In the genomic region with DNA sequence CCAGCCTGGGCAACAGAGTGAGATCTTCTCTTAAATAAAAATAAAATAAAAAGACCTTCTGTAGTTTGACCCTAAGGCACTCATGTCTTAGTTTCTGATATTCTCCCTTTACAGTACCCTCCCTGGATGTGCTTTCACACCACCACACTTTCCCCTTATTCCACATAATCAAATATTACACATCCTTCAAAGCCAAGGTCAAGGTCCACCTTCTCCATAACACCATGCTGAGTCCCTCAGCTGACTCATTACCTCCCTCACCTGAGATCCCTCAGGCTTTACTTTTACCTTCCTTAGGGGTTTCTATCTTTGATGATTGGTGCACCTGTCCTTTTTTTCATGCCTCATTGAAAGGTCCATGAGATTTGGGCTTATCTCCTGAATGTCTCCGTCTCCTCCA, we compare ENCODE assay signal across 10 cellular contexts.
"Had no signal": no experiment of that assay in that cellular context is flagged by ENCODE, and none has a peak within 500 bp of the region (broad histone marks: within the 10 kb centered on the region; RNA-seq: fewer than 3 reads in every experiment).

No MANE protein-coding gene starts in this region.

- H3K4me3 Mint-ChIP-seq: natural killer cell, neural crest cell had no signal

- H3K36me3 ChIP-seq: esophagus muscularis mucosa, right atrium auricular region, sigmoid colon, tibial artery, upper lobe of right lung, vagina had no signal

- H3K27me3 ChIP-seq: esophagus muscularis mucosa, right atrium auricular region, sigmoid colon, tibial artery, upper lobe of right lung, vagina had no signal

- H3K27ac Mint-ChIP-seq: natural killer cell had no signal

- H3K27ac ChIP-seq: esophagus muscularis mucosa, right atrium auricular region, sigmoid colon, skin epidermis, tibial artery, upper lobe of right lung, vagina had no signal

- H3K9me3 ChIP-seq: esophagus muscularis mucosa, right atrium auricular region, sigmoid colon, tibial artery, upper lobe of right lung, vagina had no signal

- H3K4me1 ChIP-seq: esophagus muscularis mucosa, right atrium auricular region, sigmoid colon, tibial artery, upper lobe of right lung, vagina had no signal

- H3K4me1 Mint-ChIP-seq: natural killer cell, neural crest cell had no signal

- DNase-seq: kidney, natural killer cell, upper lobe of right lung had no signal

- H3K36me3 Mint-ChIP-seq: natural killer cell had no signal

- H3K4me3 ChIP-seq: esophagus muscularis mucosa, right atrium auricular region, sigmoid colon, skin epidermis, tibial artery, upper lobe of right lung, vagina had no signal

- H3K9me3 Mint-ChIP-seq: natural killer cell had no signal
